Comparison of ENCODE assay signal across 25 cellular contexts in the genomic region with DNA sequence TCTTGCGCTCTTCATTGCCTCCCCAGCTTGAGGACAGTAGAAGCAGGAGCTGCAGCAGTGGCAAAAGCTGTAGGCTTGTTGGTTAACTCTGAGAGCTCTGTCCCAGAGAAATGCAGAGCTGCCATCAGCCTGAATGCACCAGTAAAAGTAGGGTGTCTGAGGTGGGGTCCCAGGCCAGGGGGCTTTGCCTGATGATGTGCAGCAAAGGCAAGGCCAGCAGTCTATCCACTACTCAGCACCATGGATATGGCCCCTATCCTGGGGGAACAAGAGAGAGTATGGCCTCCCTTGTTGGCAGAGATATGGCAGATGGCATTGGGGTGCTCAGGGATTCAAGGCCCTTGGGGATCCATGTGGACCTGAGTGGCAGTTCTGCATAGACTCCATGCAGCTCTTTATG.
"Had no signal": no experiment of that assay in that cellular context is flagged by ENCODE, and none has a peak within 500 bp of the region (broad histone marks: within the 10 kb centered on the region; RNA-seq: fewer than 3 reads in every experiment).

No MANE protein-coding gene starts in this region.

- DNase-seq: colonic mucosa; cortex of kidney; dermis blood vessel endothelial cell; dorsolateral prefrontal cortex; effector CD4-positive, alpha-beta T cell; effector CD8-positive, alpha-beta T cell; effector memory CD4-positive, alpha-beta T cell; effector memory CD8-positive, alpha-beta T cell; endodermal cell; erythroblast; esophagus squamous epithelium; foreskin fibroblast; foreskin keratinocyte; foreskin melanocyte; gastrocnemius medialis; glutamatergic neuron; head of caudate nucleus; heart left ventricle; heart right ventricle had no signal

- H3K27ac Mint-ChIP-seq: dendritic cell treated with granulocyte-macrophage colony-stimulating factor and Interleukin-4, amounts not matched to agents 40 ng/mL and 50 ng/mL, for 4 days; effector memory CD8-positive, alpha-beta T cell; endodermal cell had no signal

- ATAC-seq: effector memory CD8-positive, alpha-beta T cell; esophagus mucosa; foreskin keratinocyte; gastrocnemius medialis; gastroesophageal sphincter; heart left ventricle; heart right ventricle had no signal

- H3K4me1 ChIP-seq: colonic mucosa, esophagus muscularis mucosa, esophagus squamous epithelium, foreskin keratinocyte, gastrocnemius medialis, gastroesophageal sphincter, heart left ventricle, heart right ventricle had no signal

- H3K9me3 ChIP-seq: colonic mucosa, esophagus muscularis mucosa, esophagus squamous epithelium, gastrocnemius medialis, gastroesophageal sphincter had no signal

- H3K27ac ChIP-seq: colonic mucosa, coronary artery, dorsolateral prefrontal cortex, epithelial cell of prostate, esophagus muscularis mucosa, esophagus squamous epithelium, foreskin keratinocyte, gastrocnemius medialis, gastroesophageal sphincter, heart left ventricle, heart right ventricle had no signal

- H3K4me3 ChIP-seq: colonic mucosa, coronary artery, dorsolateral prefrontal cortex, esophagus muscularis mucosa, esophagus squamous epithelium, gastrocnemius medialis, gastroesophageal sphincter, heart left ventricle, heart right ventricle had no signal

- H3K27me3 ChIP-seq: colonic mucosa, esophagus muscularis mucosa, esophagus squamous epithelium, foreskin keratinocyte, gastrocnemius medialis, gastroesophageal sphincter, heart left ventricle had no signal

- H3K4me1 Mint-ChIP-seq: endodermal cell had no signal

- H3K27me3 Mint-ChIP-seq: dendritic cell treated with granulocyte-macrophage colony-stimulating factor and Interleukin-4, amounts not matched to agents 40 ng/mL and 50 ng/mL, for 4 days; effector memory CD8-positive, alpha-beta T cell had no signal

- H3K36me3 ChIP-seq: colonic mucosa, esophagus muscularis mucosa, esophagus squamous epithelium, gastrocnemius medialis, gastroesophageal sphincter, heart left ventricle, heart right ventricle had no signal

- H3K4me3 Mint-ChIP-seq: dendritic cell treated with granulocyte-macrophage colony-stimulating factor and Interleukin-4, amounts not matched to agents 40 ng/mL and 50 ng/mL, for 4 days; effector memory CD8-positive, alpha-beta T cell; endodermal cell had no signal
